ENCODE assay signal across 29 cellular contexts in the genomic region with DNA sequence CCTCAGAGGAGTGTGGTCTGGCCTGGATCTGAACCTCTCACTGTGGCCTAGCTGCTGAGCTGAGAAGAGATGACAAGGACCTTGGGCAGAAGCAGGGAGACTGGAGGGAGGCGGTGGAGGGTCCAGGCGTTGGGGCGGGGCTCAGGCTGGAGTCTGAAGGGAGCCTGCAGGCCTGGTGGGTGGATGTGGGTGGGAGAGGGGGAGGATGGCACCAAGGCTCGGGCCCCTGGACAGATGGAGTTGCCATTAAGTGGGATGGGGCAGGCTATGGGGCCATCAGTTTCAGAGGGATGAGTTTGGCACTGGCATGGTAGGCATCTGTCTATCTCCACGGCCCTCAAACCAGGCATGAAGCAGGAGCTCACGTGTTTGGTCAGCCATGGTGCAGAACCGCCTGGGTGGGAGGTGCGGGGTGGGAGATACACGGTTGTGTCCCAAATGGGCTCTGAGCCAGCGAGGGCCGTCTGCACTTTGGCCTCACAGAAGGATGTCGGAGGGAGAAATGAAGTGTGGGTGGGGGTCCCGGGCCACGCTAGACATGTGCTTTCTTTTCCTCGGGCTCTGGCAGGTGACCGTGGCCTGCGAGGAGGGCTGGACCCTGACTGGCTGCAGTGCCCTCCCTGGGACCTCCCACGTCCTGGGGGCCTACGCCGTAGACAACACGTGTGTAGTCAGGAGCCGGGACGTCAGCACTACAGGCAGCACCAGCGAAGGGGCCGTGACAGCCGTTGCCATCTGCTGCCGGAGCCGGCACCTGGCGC. TPM values are rescaled to one million over a fixed set of nuclear protein-coding genes. Genes with fewer than 3 reads are reported as not detected.
DNase-seq lines count a peak whose midpoint lies in the region; ATAC-seq and TF ChIP-seq lines count a peak whose summit lies in the region.
"Had no signal": no experiment of that assay in that cellular context is flagged by ENCODE, and none has a peak within 500 bp of the region (broad histone marks: within the 10 kb centered on the region; RNA-seq: fewer than 3 reads in every experiment).

No MANE protein-coding gene starts in this region.

- DNase-seq in CD14-positive monocyte (ENCODE audit: low spot score) (peak; percentile 33), GM23338 (ENCODE audit: low spot score) (no peak), SJCRH30 (peak; percentile 82 to 85), memory B cell (ENCODE audit: low spot score in 2 of 2) (no peak), MG63 (no peak), COLO668 (lab: John Stamatoyannopoulos, UW; ENCODE audit: unreplicated experiment) (no peak)
- DNase-seq: activated CD4-positive, alpha-beta memory T cell treated with anti-CD3 and anti-CD28 coated beads, Interleukin-2, amount 10 ng/mL, durations not matched to agents 7 days and 5 days; activated effector memory CD4-positive, alpha-beta T cell treated with Interleukin-2 at 50 U/mL for 16 hours; activated naive CD8-positive, alpha-beta T cell treated with anti-CD3 and anti-CD28 coated beads, Interleukin-2, amount 50 U/mL, for 24 hours; brain microvascular endothelial cell; Caco-2; effector memory CD4-positive, alpha-beta T cell; GOT3; hippocampal formation; left ventricle myocardium inferior; naive thymus-derived CD8-positive, alpha-beta T cell; NCI-H1105; NCI-H446 treated with DMSO at 0.1 percent for 48 hours; T-helper 1 cell; uterus had no signal

- H3K27me3 ChIP-seq in GM23338 (ENCODE audit: insufficient read depth): no peaks in the 10 kb centered on the region
- no peaks in the 10 kb centered on the region; the same call in 1 of the 2 replicates for H3K27me3 ChIP-seq in SJCRH30
- H3K27me3 ChIP-seq in MG63: no peaks in the 10 kb centered on the region
- H3K27me3 ChIP-seq: BLaER1, brain microvascular endothelial cell, suprapubic skin, uterus had no signal

- no peaks in the 10 kb centered on the region for H3K9me3 Mint-ChIP-seq in CD14-positive monocyte
- H3K9me3 Mint-ChIP-seq in GM23338: no peaks in the 10 kb centered on the region; the same call in 2 of the 3 replicates
- no peaks in the 10 kb centered on the region for H3K9me3 Mint-ChIP-seq in memory B cell
- H3K9me3 Mint-ChIP-seq: activated CD4-positive, alpha-beta memory T cell treated with anti-CD3 and anti-CD28 coated beads, Interleukin-2, amount 10 ng/mL, durations not matched to agents 7 days and 5 days; activated naive CD8-positive, alpha-beta T cell treated with anti-CD3 and anti-CD28 coated beads, Interleukin-2, amount 50 U/mL, for 24 hours; mesothelial cell of epicardium; naive thymus-derived CD8-positive, alpha-beta T cell; stimulated activated memory B cell treated with anti-CD40 and anti-IgM and Interleukin-4, amounts not matched to agents 10 μg/mL and 1 μg/mL and 100 μg/mL, for 72 hours had no signal

- no peaks in the 10 kb centered on the region for H3K9me2 ChIP-seq in GM23338 (ENCODE audit: insufficient read depth)

- H3K27ac Mint-ChIP-seq in CD14-positive monocyte (no peak overlapping the region), GM23338 (no peak overlapping the region), memory B cell (peak overlapping the region; percentile 25)
- H3K27ac Mint-ChIP-seq: activated CD4-positive, alpha-beta memory T cell treated with anti-CD3 and anti-CD28 coated beads, Interleukin-2, amount 10 ng/mL, durations not matched to agents 7 days and 5 days; mesothelial cell of epicardium; stimulated activated memory B cell treated with anti-CD40 and anti-IgM and Interleukin-4, amounts not matched to agents 10 μg/mL and 1 μg/mL and 100 μg/mL, for 72 hours had no signal

- H3F3A ChIP-seq in GM23338 (replicated peaks; ENCODE audit: low read depth): peaks cover 61% of the 10 kb centered on the region

- peaks cover 14 to 19% of the 10 kb centered on the region in 2 donors for H3K36me3 Mint-ChIP-seq in CD14-positive monocyte
- H3K36me3 Mint-ChIP-seq in GM23338 (ENCODE audit: low read depth): peaks cover 45% of the 10 kb centered on the region
- H3K36me3 Mint-ChIP-seq in memory B cell: peaks cover 9% of the 10 kb centered on the region

- TF ChIP-seq POLR2A in GM18505 (IDR thresholded peaks at IDR 0.05; ENCODE audit: borderline replicate concordance, extremely low read depth, insufficient read depth, insufficient read length): no peak

- H3K4me3 Mint-ChIP-seq in CD14-positive monocyte: no peak overlapping the region
- no peak overlapping the region for H3K4me3 Mint-ChIP-seq in GM23338
- no peak overlapping the region for H3K4me3 Mint-ChIP-seq in memory B cell
- H3K4me3 Mint-ChIP-seq: activated CD4-positive, alpha-beta memory T cell treated with anti-CD3 and anti-CD28 coated beads, Interleukin-2, amount 10 ng/mL, durations not matched to agents 7 days and 5 days; activated naive CD8-positive, alpha-beta T cell treated with anti-CD3 and anti-CD28 coated beads, Interleukin-2, amount 50 U/mL, for 24 hours; mesothelial cell of epicardium; naive thymus-derived CD8-positive, alpha-beta T cell; stimulated activated memory B cell treated with anti-CD40 and anti-IgM and Interleukin-4, amounts not matched to agents 10 μg/mL and 1 μg/mL and 100 μg/mL, for 72 hours had no signal

- H3K4me1 ChIP-seq in GM23338 (ENCODE audit: insufficient read depth) (no peaks in the 10 kb centered on the region), SJCRH30 (peaks cover 25% of the 10 kb centered on the region)
- H3K4me1 ChIP-seq: Caco-2, uterus had no signal

- H3K36me3 ChIP-seq in GM23338 (ENCODE audit: insufficient read depth) (peaks cover 56% of the 10 kb centered on the region), SJCRH30 (peaks cover 8% of the 10 kb centered on the region), MG63 (peaks cover 16% of the 10 kb centered on the region)
- H3K36me3 ChIP-seq: uterus had no signal

- H3K4me3 ChIP-seq in GM23338 (no peak overlapping the region), SJCRH30 (peak overlapping the region; percentile 25), MG63 (no peak overlapping the region)
- H3K4me3 ChIP-seq: BLaER1, left ventricle myocardium inferior, smooth muscle cell, suprapubic skin, uterus had no signal

- H3K4me2 ChIP-seq in GM23338: no peak overlapping the region
- H3K4me2 ChIP-seq: BLaER1, smooth muscle cell had no signal

- H3K27me3 Mint-ChIP-seq in CD14-positive monocyte (ENCODE audit: low read depth in 3 of 3) (peaks cover 2 to 4% (median 4%) of the 10 kb centered on the region in 3 donors), GM23338 (ENCODE audit: insufficient read depth, low read depth, poor library complexity) (peaks cover 7% of the 10 kb centered on the region), memory B cell (peaks cover 2% of the 10 kb centered on the region)
- H3K27me3 Mint-ChIP-seq: activated CD4-positive, alpha-beta memory T cell treated with anti-CD3 and anti-CD28 coated beads, Interleukin-2, amount 10 ng/mL, durations not matched to agents 7 days and 5 days; activated naive CD8-positive, alpha-beta T cell treated with anti-CD3 and anti-CD28 coated beads, Interleukin-2, amount 50 U/mL, for 24 hours; naive thymus-derived CD8-positive, alpha-beta T cell; stimulated activated memory B cell treated with anti-CD40 and anti-IgM and Interleukin-4, amounts not matched to agents 10 μg/mL and 1 μg/mL and 100 μg/mL, for 72 hours had no signal

- TF ChIP-seq CTCF in CD14-positive monocyte (IDR thresholded peaks at IDR 0.05) (no peak), GM23338 (conservative IDR thresholded peaks at IDR 0.05; ENCODE audit: low read depth in 2 of 2) (no peak)

- H3K9me3 ChIP-seq in SJCRH30 (replicated peaks): no peaks in the 10 kb centered on the region
- no peaks in the 10 kb centered on the region for H3K9me3 ChIP-seq in MG63
- H3K9me3 ChIP-seq: BLaER1, Caco-2, left ventricle myocardium inferior, suprapubic skin, uterus had no signal

- peaks cover 2% of the 10 kb centered on the region for H3K4me1 Mint-ChIP-seq in CD14-positive monocyte
- no peaks in the 10 kb centered on the region for H3K4me1 Mint-ChIP-seq in GM23338
- H3K4me1 Mint-ChIP-seq in memory B cell: peaks cover 4% of the 10 kb centered on the region
- H3K4me1 Mint-ChIP-seq: stimulated activated memory B cell treated with anti-CD40 and anti-IgM and Interleukin-4, amounts not matched to agents 10 μg/mL and 1 μg/mL and 100 μg/mL, for 72 hours had no signal

- no peak for ATAC-seq in GM23338
- no peak for ATAC-seq in memory B cell (ENCODE audit: low read depth)
- no peak for ATAC-seq in GM18505 (IDR thresholded peaks at IDR 0.05; ENCODE audit: unreplicated experiment)
- ATAC-seq in HG03439 (IDR thresholded peaks at IDR 0.05; ENCODE audit: unreplicated experiment): no peak
- ATAC-seq: activated CD4-positive, CD25-positive, alpha-beta regulatory T cell treated with anti-CD3 and anti-CD28 coated beads, Interleukin-2, amount 50 U/mL, for 24 hours; activated naive CD8-positive, alpha-beta T cell treated with anti-CD3 and anti-CD28 coated beads, Interleukin-2, amount 50 U/mL, for 24 hours; naive thymus-derived CD8-positive, alpha-beta T cell had no signal

- H3K27ac ChIP-seq in GM23338 (ENCODE audit: low read depth) (0 out of 2 replicates have a peak overlapping the region, but pooled peaks have one; percentile 55), SJCRH30 (no peak overlapping the region)
- H3K27ac ChIP-seq: BLaER1, brain microvascular endothelial cell, HL-60, left ventricle myocardium inferior, suprapubic skin, uterus had no signal

- no peak overlapping the region for H2AFZ ChIP-seq in GM23338

- H3K79me2 ChIP-seq in GM23338 (replicated peaks; ENCODE audit: insufficient read depth): no peaks in the 10 kb centered on the region

- H4K20me1 ChIP-seq in GM23338 (replicated peaks; ENCODE audit: insufficient read depth): peaks cover 18% of the 10 kb centered on the region

- intact Hi-C loops in CD14-positive monocyte (cut with micrococcal nuclease): no loop called here

TF ChIP-seq in GM23338, 12 proteins besides CTCF, POLR2A, EP300 and RAD21 (continues in another document):
- TF ChIP-seq ZNF331 (CRISPR knock-in tag; IDR thresholded peaks at IDR 0.05; ENCODE audit: low read depth): no peak

RNA-seq across cellular contexts. Expression of gene PCSK9, which starts 23.6 kb away (rescaled TPM):
- polyA plus RNA-seq in CD14-positive monocyte (not detected), GM23338 (2016; fragmentation: Nextera tagmentation; extraction: Ambion mirVana) (77.6 and 78.0 TPM in 2 replicates)
- total RNA-seq in GM23338 (2014; rRNA removed; shearing (Covaris generic)): 275 and 327 TPM in 2 replicates
- 0.15 and 0.22 TPM in 2 replicates for total RNA-seq in SJCRH30 (2014; rRNA removed; shearing (Covaris generic))
- not detected in 2 replicates for total RNA-seq in MG63 (2014; rRNA removed; shearing (Covaris generic); ENCODE audit: low replicate concordance)
- total RNA-seq: left ventricle myocardium inferior; naive thymus-derived CD8-positive, alpha-beta T cell had no signal
- polyA plus RNA-seq: naive thymus-derived CD8-positive, alpha-beta T cell had no signal

Comparison
In these comparisons a context has a peak if more than half of its experiments do, and no peak if none do; other contexts are left out.
1. DNase-seq: peak in CD14-positive monocyte (single experiment) and SJCRH30 (2 of 2); none in GM23338 (single experiment), memory B cell (0 of 2), MG63 (single experiment) and COLO668 (single experiment).
2. RNA of gene PCSK9, which starts 23.6 kb away (total RNA-seq): 275 to 327 TPM in GM23338; 0.15 to 0.22 TPM in SJCRH30 and not detected in MG63; every median in the first group is over 100 times any median in the second.